In genomic region chr1:237269938-237270337, GRCh38 we compare ENCODE assay signal across 18 cellular contexts.
DNase-seq lines count a peak whose midpoint lies in the region; ATAC-seq lines count a peak whose summit lies in the region.
"Had no signal": no experiment of that assay in that cellular context is flagged by ENCODE, and none has a peak within 500 bp of the region (broad histone marks: within the 10 kb centered on the region; RNA-seq: fewer than 3 reads in every experiment).

No MANE protein-coding gene starts in this region.

- no peaks in the 10 kb centered on the region for H3K36me3 ChIP-seq in effector memory CD4-positive, alpha-beta T cell (ENCODE audit: control insufficient read depth, insufficient read depth, low read length)
- H3K36me3 ChIP-seq: sigmoid colon had no signal

- H3K27me3 ChIP-seq in effector memory CD4-positive, alpha-beta T cell (replicated peaks; ENCODE audit: control insufficient read depth, insufficient read depth, low read length, poor library complexity, severe bottlenecking), result no peaks in the 10 kb centered on the region
- H3K27me3 ChIP-seq: sigmoid colon had no signal

- no peaks in the 10 kb centered on the region for H3K9me3 Mint-ChIP-seq in T-helper 2 cell treated with Interferon-gamma antibody and Interleukin-4, amounts not matched to agents 5 μg/mL and 100 μg/mL, for 36 hours

- H3K9me3 ChIP-seq in effector memory CD4-positive, alpha-beta T cell (ENCODE audit: control insufficient read depth, low read length), result no peaks in the 10 kb centered on the region
- H3K9me3 ChIP-seq: sigmoid colon had no signal

- no peak for DNase-seq in T-helper 2 cell treated with Interferon-gamma antibody and Interleukin-4, amounts not matched to agents 5 μg/mL and 100 μg/mL, for 36 hours (ENCODE audit: low spot score)
- DNase-seq in GM19240 (ENCODE audit: insufficient read length, low spot score) (no peak), NCI-H2107 treated with DMSO at 0.1 percent for 48 hours (lab: John Stamatoyannopoulos, UW; ENCODE audit: unreplicated experiment) (no peak)
- DNase-seq in effector memory CD4-positive, alpha-beta T cell, result no peak
- no peak for DNase-seq in activated effector memory CD4-positive, alpha-beta T cell treated with Interleukin-2 at 50 U/mL for 16 hours
- DNase-seq: activated CD4-positive, alpha-beta T cell treated with anti-CD3 and anti-CD28 coated beads, Interleukin-2, amount 50 U/mL, for 1 hour; activated T-cell treated with anti-CD3 and anti-CD28 coated beads, Interleukin-2, amount 50 U/mL, for 1 hour; central memory CD4-positive, alpha-beta T cell; effector CD4-positive, alpha-beta T cell; head of caudate nucleus; NCI-H1436; NCI-H226; sigmoid colon; substantia nigra had no signal

- no peak overlapping the region for H3K4me3 ChIP-seq in effector memory CD4-positive, alpha-beta T cell (ENCODE audit: insufficient read depth, low read depth, low read length, poor library complexity, severe bottlenecking)
- H3K4me3 ChIP-seq: sigmoid colon had no signal

- H3K4me1 Mint-ChIP-seq in T-helper 2 cell treated with Interferon-gamma antibody and Interleukin-4, amounts not matched to agents 5 μg/mL and 100 μg/mL, for 36 hours (ENCODE audit: low read depth), result peaks cover 19% of the 10 kb centered on the region

- H3K27me3 Mint-ChIP-seq in T-helper 2 cell treated with Interferon-gamma antibody and Interleukin-4, amounts not matched to agents 5 μg/mL and 100 μg/mL, for 36 hours (ENCODE audit: low read depth), result no peaks in the 10 kb centered on the region

- peak overlapping the region; percentile 40 for H3K4me3 Mint-ChIP-seq in T-helper 2 cell treated with Interferon-gamma antibody and Interleukin-4, amounts not matched to agents 5 μg/mL and 100 μg/mL, for 36 hours

- peak overlapping the region; percentile 12 for H3K27ac Mint-ChIP-seq in T-helper 2 cell treated with Interferon-gamma antibody and Interleukin-4, amounts not matched to agents 5 μg/mL and 100 μg/mL, for 36 hours

- no peaks in the 10 kb centered on the region for H3K4me1 ChIP-seq in effector memory CD4-positive, alpha-beta T cell (ENCODE audit: control insufficient read depth, insufficient read depth, low read length, poor library complexity, severe bottlenecking)

- no peak overlapping the region for H3K27ac ChIP-seq in effector memory CD4-positive, alpha-beta T cell (ENCODE audit: insufficient read depth, low read length, poor library complexity, severe bottlenecking)
- H3K27ac ChIP-seq: RWPE1, sigmoid colon had no signal

- no peaks in the 10 kb centered on the region for H3K36me3 Mint-ChIP-seq in T-helper 2 cell treated with Interferon-gamma antibody and Interleukin-4, amounts not matched to agents 5 μg/mL and 100 μg/mL, for 36 hours (ENCODE audit: low read depth)

- ATAC-seq in GM18502 (IDR thresholded peaks at IDR 0.05; ENCODE audit: poor library complexity, unreplicated experiment), result peak; percentile 71
- ATAC-seq in GM18858 (IDR thresholded peaks at IDR 0.05; ENCODE audit: unreplicated experiment), result peak; percentile 84
- peak; percentile 57 for ATAC-seq in HG02642 (IDR thresholded peaks at IDR 0.05; ENCODE audit: poor library complexity, unreplicated experiment)
